1 cellular context compared by ENCODE assay signal in genomic region chr15:96827981-96828380, GRCh38.
TF ChIP-seq lines count a peak whose summit lies in the region.

No MANE protein-coding gene starts in this region.

TF ChIP-seq in GM23338, 12 proteins besides CTCF, POLR2A, EP300 and RAD21 (continued from another document):
- TF ChIP-seq, protein P1, sequence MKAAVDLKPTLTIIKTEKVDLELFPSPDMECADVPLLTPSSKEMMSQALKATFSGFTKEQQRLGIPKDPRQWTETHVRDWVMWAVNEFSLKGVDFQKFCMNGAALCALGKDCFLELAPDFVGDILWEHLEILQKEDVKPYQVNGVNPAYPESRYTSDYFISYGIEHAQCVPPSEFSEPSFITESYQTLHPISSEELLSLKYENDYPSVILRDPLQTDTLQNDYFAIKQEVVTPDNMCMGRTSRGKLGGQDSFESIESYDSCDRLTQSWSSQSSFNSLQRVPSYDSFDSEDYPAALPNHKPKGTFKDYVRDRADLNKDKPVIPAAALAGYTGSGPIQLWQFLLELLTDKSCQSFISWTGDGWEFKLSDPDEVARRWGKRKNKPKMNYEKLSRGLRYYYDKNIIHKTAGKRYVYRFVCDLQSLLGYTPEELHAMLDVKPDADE (IDR thresholded peaks at IDR 0.05), result no peak
- TF ChIP-seq POLR2AphosphoS5 (IDR thresholded peaks at IDR 0.05; ENCODE audit: low read depth), result no peak
- no peak for TF ChIP-seq ZNF331 (CRISPR knock-in tag; IDR thresholded peaks at IDR 0.05; ENCODE audit: low read depth)
- TF ChIP-seq ZNF114 (CRISPR knock-in tag; IDR thresholded peaks at IDR 0.05), result no peak
